ENCODE assay signal across 29 cellular contexts in the genomic region with DNA sequence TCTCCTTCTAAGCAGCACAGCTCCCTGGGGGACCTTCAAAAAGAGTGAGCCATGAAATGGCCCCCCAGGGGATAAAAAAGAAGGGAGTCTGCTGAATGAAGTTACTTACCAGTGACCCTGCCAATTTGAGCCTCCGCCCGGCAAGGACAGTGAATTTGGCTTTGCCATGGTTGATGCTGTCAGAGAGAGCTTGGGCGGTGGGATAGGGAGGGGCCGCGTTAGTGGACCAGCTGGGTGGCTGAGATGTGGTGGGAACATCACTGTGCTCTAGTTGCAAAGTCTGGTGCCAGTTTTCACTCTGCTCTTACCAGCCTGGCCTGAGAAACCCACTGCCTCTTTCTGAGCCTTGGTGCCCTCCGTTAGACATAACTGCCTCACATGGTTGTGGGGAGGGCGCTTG.
"Had no signal": no experiment of that assay in that cellular context is flagged by ENCODE, and none has a peak within 500 bp of the region (broad histone marks: within the 10 kb centered on the region; RNA-seq: fewer than 3 reads in every experiment).

No MANE protein-coding gene starts in this region.

- H3K4me1 ChIP-seq: colonic mucosa, esophagus muscularis mucosa, esophagus squamous epithelium, foreskin keratinocyte, gastrocnemius medialis, gastroesophageal sphincter, heart left ventricle, heart right ventricle had no signal

- H3K27ac Mint-ChIP-seq: dendritic cell treated with granulocyte-macrophage colony-stimulating factor and Interleukin-4, amounts not matched to agents 40 ng/mL and 50 ng/mL, for 4 days; effector memory CD8-positive, alpha-beta T cell; endodermal cell had no signal

- H3K36me3 ChIP-seq: colonic mucosa, esophagus muscularis mucosa, esophagus squamous epithelium, gastrocnemius medialis, gastroesophageal sphincter, heart left ventricle, heart right ventricle had no signal

- H3K9me3 Mint-ChIP-seq: effector memory CD8-positive, alpha-beta T cell; endodermal cell had no signal

- FAIRE-seq: colon, endometrium, endothelial cell of umbilical vein, frontal cortex had no signal

- DNase-seq: colonic mucosa; cortex of kidney; dermis blood vessel endothelial cell; dorsolateral prefrontal cortex; effector CD4-positive, alpha-beta T cell; effector CD8-positive, alpha-beta T cell; effector memory CD4-positive, alpha-beta T cell; effector memory CD8-positive, alpha-beta T cell; endodermal cell; erythroblast; esophagus squamous epithelium; foreskin fibroblast; foreskin keratinocyte; foreskin melanocyte; gastrocnemius medialis; glutamatergic neuron; head of caudate nucleus; heart left ventricle; heart right ventricle had no signal

- H3K4me3 Mint-ChIP-seq: dendritic cell treated with granulocyte-macrophage colony-stimulating factor and Interleukin-4, amounts not matched to agents 40 ng/mL and 50 ng/mL, for 4 days; effector memory CD8-positive, alpha-beta T cell; endodermal cell had no signal

- H3K27me3 ChIP-seq: colonic mucosa had no signal

- H3K9me3 ChIP-seq: colonic mucosa, esophagus muscularis mucosa, esophagus squamous epithelium, gastrocnemius medialis, gastroesophageal sphincter, heart left ventricle, heart right ventricle had no signal

- ATAC-seq: effector memory CD8-positive, alpha-beta T cell; esophagus mucosa; foreskin keratinocyte; gastrocnemius medialis; gastroesophageal sphincter; heart left ventricle; heart right ventricle had no signal

- H3K4me1 Mint-ChIP-seq: endodermal cell had no signal

- H3K27ac ChIP-seq: colonic mucosa, coronary artery, dorsolateral prefrontal cortex, epithelial cell of prostate, esophagus muscularis mucosa, esophagus squamous epithelium, foreskin keratinocyte, gastrocnemius medialis, gastroesophageal sphincter, heart left ventricle, heart right ventricle had no signal

- H3K4me3 ChIP-seq: colonic mucosa, coronary artery, dorsolateral prefrontal cortex, esophagus muscularis mucosa, esophagus squamous epithelium, gastrocnemius medialis, gastroesophageal sphincter, heart left ventricle, heart right ventricle had no signal
